Comparison of ENCODE assay signal across 18 cellular contexts in the genomic region with DNA sequence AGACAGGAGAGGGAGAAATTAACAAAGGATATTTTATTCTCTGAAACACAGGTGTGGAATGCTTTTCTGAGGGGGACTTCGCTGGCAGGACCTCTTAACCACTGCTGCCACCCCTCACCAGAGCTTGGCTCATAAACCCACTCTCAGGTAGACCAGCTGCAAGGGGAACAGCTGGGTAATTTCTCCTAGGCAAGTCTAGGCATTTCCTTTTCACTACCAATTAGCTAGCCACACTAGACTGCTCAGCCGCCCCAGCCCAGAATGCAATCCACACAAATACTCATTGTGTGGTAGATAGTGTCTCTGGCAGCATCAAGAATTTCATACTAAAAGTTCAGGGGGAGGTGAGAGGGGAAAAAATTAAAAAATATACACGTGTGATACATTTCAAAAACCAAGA.
"Had no signal": no experiment of that assay in that cellular context is flagged by ENCODE, and none has a peak within 500 bp of the region (broad histone marks: within the 10 kb centered on the region; RNA-seq: fewer than 3 reads in every experiment).

No MANE protein-coding gene starts in this region.

- H3K4me1 ChIP-seq: ascending aorta had no signal

- H3K27ac ChIP-seq: ascending aorta, hepatocyte, skin epidermis, thyroid gland had no signal

- H3K4me1 Mint-ChIP-seq: activated naive CD8-positive, alpha-beta T cell treated with anti-CD3 and anti-CD28 coated beads, Interleukin-2, amount 50 U/mL, for 24 hours; natural killer cell; stimulated activated naive B cell treated with anti-CD40 and anti-IgM and Interleukin-4, amounts not matched to agents 10 μg/mL and 1 μg/mL and 100 μg/mL, for 72 hours had no signal

- H3K9me3 ChIP-seq: ascending aorta, thyroid gland had no signal

- H3K27me3 Mint-ChIP-seq: activated naive CD8-positive, alpha-beta T cell treated with anti-CD3 and anti-CD28 coated beads, Interleukin-2, amount 50 U/mL, for 24 hours; stimulated activated naive B cell treated with anti-CD40 and anti-IgM and Interleukin-4, amounts not matched to agents 10 μg/mL and 1 μg/mL and 100 μg/mL, for 72 hours had no signal

- H3K27me3 ChIP-seq: ascending aorta, hepatocyte, thyroid gland had no signal

- H3K79me2 ChIP-seq: hepatocyte had no signal

- DNase-seq: activated CD4-positive, alpha-beta T cell treated with anti-CD3 and anti-CD28 coated beads for 1 hour; activated CD4-positive, alpha-beta T cell treated with anti-CD3 and anti-CD28 coated beads, Interleukin-2, amount 50 U/mL, for 48 hours; activated naive CD4-positive, alpha-beta T cell treated with anti-CD3 and anti-CD28 coated beads for 36 hours; activated naive CD8-positive, alpha-beta T cell treated with anti-CD3 and anti-CD28 coated beads, Interleukin-2, amount 50 U/mL, for 24 hours; activated T-cell treated with anti-CD3 and anti-CD28 coated beads, Interleukin-2, amount 50 U/mL, for 1 hour; erythroblast; left ventricle myocardium superior; mesenchymal stem cell; natural killer cell; stimulated activated CD4-positive, alpha-beta T cell treated with anti-CD3 and anti-CD28 coated beads, Interleukin-15, amount 100 ng/mL, for 24 hours; stimulated activated CD4-positive, alpha-beta T cell treated with anti-CD3 and anti-CD28 coated beads, Interleukin-4, amount 100 ng/mL, for 1 hour; stimulated activated naive B cell treated with anti-CD40 and anti-IgM and Interleukin-4, amounts not matched to agents 10 μg/mL and 1 μg/mL and 100 μg/mL, for 72 hours; T1000; thyroid gland had no signal

- H2AFZ ChIP-seq: hepatocyte had no signal

- H3K36me3 ChIP-seq: ascending aorta, thyroid gland had no signal

- H3K4me3 Mint-ChIP-seq: activated naive CD4-positive, alpha-beta T cell treated with anti-CD3 and anti-CD28 coated beads for 36 hours; activated naive CD8-positive, alpha-beta T cell treated with anti-CD3 and anti-CD28 coated beads, Interleukin-2, amount 50 U/mL, for 24 hours; natural killer cell; stimulated activated naive B cell treated with anti-CD40 and anti-IgM and Interleukin-4, amounts not matched to agents 10 μg/mL and 1 μg/mL and 100 μg/mL, for 72 hours had no signal

- H3K4me3 ChIP-seq: ascending aorta, hepatocyte, skin epidermis, thyroid gland had no signal

- H3K4me2 ChIP-seq: hepatocyte had no signal

- H3K27ac Mint-ChIP-seq: activated naive CD4-positive, alpha-beta T cell treated with anti-CD3 and anti-CD28 coated beads for 36 hours; activated naive CD8-positive, alpha-beta T cell treated with anti-CD3 and anti-CD28 coated beads, Interleukin-2, amount 50 U/mL, for 24 hours; activated T-helper 2 cell treated with anti-CD3 and anti-CD28 coated beads, Interferon-gamma antibody, Interleukin-2, Interleukin-4, amounts not matched to agents 10 μg/mL and 5 μg/mL and 100 μg/mL, durations not matched to agents 14 hours and 24 hours and 36 hours; natural killer cell; stimulated activated naive B cell treated with anti-CD40 and anti-IgM and Interleukin-4, amounts not matched to agents 10 μg/mL and 1 μg/mL and 100 μg/mL, for 72 hours had no signal

- ATAC-seq: activated naive CD8-positive, alpha-beta T cell treated with anti-CD3 and anti-CD28 coated beads, Interleukin-2, amount 50 U/mL, for 24 hours; left ventricle myocardium superior; natural killer cell; stimulated activated naive B cell treated with anti-CD40 and anti-IgM and Interleukin-4, amounts not matched to agents 10 μg/mL and 1 μg/mL and 100 μg/mL, for 72 hours had no signal

- H3K36me3 Mint-ChIP-seq: stimulated activated naive B cell treated with anti-CD40 and anti-IgM and Interleukin-4, amounts not matched to agents 10 μg/mL and 1 μg/mL and 100 μg/mL, for 72 hours had no signal
